Comparison of ENCODE assay signal across 20 cellular contexts in the genomic region with DNA sequence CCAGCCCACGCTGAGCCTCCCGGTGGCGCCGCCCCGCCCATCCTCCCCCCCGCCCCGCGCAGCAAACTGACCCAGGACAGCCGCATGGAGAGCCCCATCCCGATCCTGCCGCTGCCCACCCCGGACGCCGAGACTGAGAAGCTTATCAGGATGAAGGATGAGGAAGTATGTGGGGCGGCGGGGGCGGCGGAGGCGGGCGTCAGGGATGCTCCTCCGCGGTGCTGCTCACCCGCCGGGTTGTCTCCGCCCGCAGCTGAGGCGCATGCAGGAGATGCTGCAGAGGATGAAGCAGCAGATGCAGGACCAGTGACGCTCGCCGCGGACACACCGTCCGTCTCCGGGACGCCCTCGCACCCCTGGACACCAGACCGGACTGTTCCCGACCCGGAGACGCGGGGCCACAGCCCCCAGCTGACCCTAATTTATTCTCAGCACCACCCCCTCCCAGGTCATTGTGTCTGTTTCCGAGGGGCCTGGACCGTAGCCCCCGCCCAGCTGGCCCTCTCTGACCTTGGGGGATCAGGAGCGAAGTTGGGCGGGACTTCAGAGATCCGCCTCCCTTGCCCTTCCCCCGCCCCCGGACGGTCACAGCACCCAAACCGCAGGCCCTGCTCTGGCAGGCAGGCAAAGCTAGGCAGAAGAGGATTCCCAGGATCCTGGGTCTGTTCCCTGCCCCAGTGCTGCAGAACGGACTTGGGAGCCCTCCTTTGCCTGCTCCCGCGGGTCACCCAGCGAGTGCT. TPM values are rescaled to one million over a fixed set of nuclear protein-coding genes. Genes with fewer than 3 reads are reported as not detected.
DNase-seq lines count a peak whose midpoint lies in the region; ATAC-seq and TF ChIP-seq lines count a peak whose summit lies in the region.
"Had no signal": no experiment of that assay in that cellular context is flagged by ENCODE, and none has a peak within 500 bp of the region (broad histone marks: within the 10 kb centered on the region; RNA-seq: fewer than 3 reads in every experiment).

No MANE protein-coding gene starts in this region.

- peaks cover 81% of the 10 kb centered on the region for H3K27me3 Mint-ChIP-seq in endodermal cell (ENCODE audit: insufficient read depth)
- H3K27me3 Mint-ChIP-seq in nephron (ENCODE audit: low read depth) = peaks cover 79% of the 10 kb centered on the region
- H3K27me3 Mint-ChIP-seq in natural killer cell treated with Interleukin-12 subunit alpha and Interleukin-12 subunit beta and Interleukin-15 and Interleukin-18, amount 100 ng/mL, for 72 hours = peaks cover 18 to 39% of the 10 kb centered on the region in 2 donors

- TF ChIP-seq EP300 in tibial nerve (IDR thresholded peaks at IDR 0.05) = no peak

- H3K27ac Mint-ChIP-seq in endodermal cell = no peak overlapping the region
- no peak overlapping the region for H3K27ac Mint-ChIP-seq in nephron
- H3K27ac Mint-ChIP-seq in natural killer cell treated with Interleukin-12 subunit alpha and Interleukin-12 subunit beta and Interleukin-15 and Interleukin-18, amount 100 ng/mL, for 72 hours = no peak overlapping the region
- H3K27ac Mint-ChIP-seq: naive thymus-derived CD8-positive, alpha-beta T cell had no signal

- DNase-seq in endodermal cell (peak; percentile 69), HuH-7 (ENCODE audit: low spot score) (no peak), tibial nerve (ENCODE audit: low spot score in 2 of 2) (no peak)
- DNase-seq in natural killer cell treated with Interleukin-12 subunit alpha and Interleukin-12 subunit beta and Interleukin-15 and Interleukin-18, amount 100 ng/mL, for 72 hours (ENCODE audit: low spot score) = no peak
- DNase-seq: activated CD8-positive, alpha-beta memory T cell treated with anti-CD3 and anti-CD28 coated beads for 24 hours; activated gamma-delta T cell; cortex of kidney; DMS153; KBM-7; NCI-H1417 treated with DMSO at 0.1 percent for 48 hours; stimulated activated CD4-positive, alpha-beta T cell treated with anti-CD3 and anti-CD28 coated beads, Interleukin-2, amount 100 ng/mL, for 24 hours; stimulated activated CD8-positive, alpha-beta memory T cell treated with anti-CD3 and anti-CD28 coated beads, Interleukin-4, amount 100 ng/mL, for 48 hours had no signal

- H3K9ac ChIP-seq in HUES48 (ENCODE audit: low read depth, low read length) (no peak overlapping the region), endodermal cell (ENCODE audit: extremely low read depth, low read length, poor library complexity, severe bottlenecking) (no peak overlapping the region)

- peaks cover 5% of the 10 kb centered on the region for H3K4me1 Mint-ChIP-seq in endodermal cell
- peaks cover 29% of the 10 kb centered on the region for H3K4me1 Mint-ChIP-seq in nephron
- peaks cover 0 to 8% of the 10 kb centered on the region in 2 donors for H3K4me1 Mint-ChIP-seq in natural killer cell treated with Interleukin-12 subunit alpha and Interleukin-12 subunit beta and Interleukin-15 and Interleukin-18, amount 100 ng/mL, for 72 hours (ENCODE audit: low read depth in 2 of 2)

- H3K27ac ChIP-seq in HUES48 (ENCODE audit: low read depth, low read length) (no peak overlapping the region), endodermal cell (ENCODE audit: low read depth, low read length) (no peak overlapping the region), tibial nerve (no peak overlapping the region)
- H3K27ac ChIP-seq: SK-N-MC had no signal

- no peaks in the 10 kb centered on the region for H3K9me3 Mint-ChIP-seq in endodermal cell
- peaks cover 3% of the 10 kb centered on the region for H3K9me3 Mint-ChIP-seq in nephron
- H3K9me3 Mint-ChIP-seq in natural killer cell treated with Interleukin-12 subunit alpha and Interleukin-12 subunit beta and Interleukin-15 and Interleukin-18, amount 100 ng/mL, for 72 hours = no peaks in the 10 kb centered on the region
- H3K9me3 Mint-ChIP-seq: naive thymus-derived CD8-positive, alpha-beta T cell had no signal

- H3K9me3 ChIP-seq in HUES48 (ENCODE audit: control insufficient read depth, insufficient read depth, low read length) (no peaks in the 10 kb centered on the region), endodermal cell (ENCODE audit: control insufficient read depth, low read length) (no peaks in the 10 kb centered on the region), tibial nerve (no peaks in the 10 kb centered on the region)

- H3K4me3 ChIP-seq in HUES48 (ENCODE audit: low read depth, low read length) (peak overlapping the region; percentile 53), endodermal cell (ENCODE audit: low read length) (no peak overlapping the region), tibial nerve (no peak overlapping the region)
- H3K4me3 ChIP-seq: SK-N-MC had no signal

- H3K36me3 Mint-ChIP-seq in endodermal cell (ENCODE audit: low read depth) (peaks cover 12% of the 10 kb centered on the region), nephron (ENCODE audit: low read depth) (peaks cover 22% of the 10 kb centered on the region)
- H3K36me3 Mint-ChIP-seq in natural killer cell treated with Interleukin-12 subunit alpha and Interleukin-12 subunit beta and Interleukin-15 and Interleukin-18, amount 100 ng/mL, for 72 hours = no peaks in the 10 kb centered on the region

- H3K4me3 Mint-ChIP-seq in endodermal cell (no peak overlapping the region), nephron (peak overlapping the region in 2 of 3 experiments; percentile 14 to 31)
- no peak overlapping the region for H3K4me3 Mint-ChIP-seq in natural killer cell treated with Interleukin-12 subunit alpha and Interleukin-12 subunit beta and Interleukin-15 and Interleukin-18, amount 100 ng/mL, for 72 hours

- TF ChIP-seq CTCF in endodermal cell (conservative IDR thresholded peaks at IDR 0.05) = no peak
- TF ChIP-seq CTCF in nephron (IDR thresholded peaks at IDR 0.05; ENCODE audit: unreplicated experiment in 3 of 3) = no peak
- TF ChIP-seq CTCF in tibial nerve (IDR thresholded peaks at IDR 0.05) = no peak

- H3K27me3 ChIP-seq in HUES48 (ENCODE audit: control insufficient read depth, insufficient read depth, low read length) (peaks cover 100% of the 10 kb centered on the region), endodermal cell (ENCODE audit: control insufficient read depth, insufficient read depth, low read length, poor library complexity, severe bottlenecking) (peaks cover 98% of the 10 kb centered on the region), tibial nerve (peaks cover 0 to 43% of the 10 kb centered on the region in 2 donors)

- no peak for ATAC-seq in natural killer cell treated with Interleukin-12 subunit alpha and Interleukin-12 subunit beta and Interleukin-15 and Interleukin-18, amount 100 ng/mL, for 72 hours
- ATAC-seq: esophagus mucosa had no signal

- TF ChIP-seq POLR2A in tibial nerve (IDR thresholded peaks at IDR 0.05) = no peak

- H3K36me3 ChIP-seq in HUES48 (ENCODE audit: control insufficient read depth, insufficient read depth, low read length) (no peaks in the 10 kb centered on the region), endodermal cell (ENCODE audit: control insufficient read depth, insufficient read depth, low read length) (no peaks in the 10 kb centered on the region), tibial nerve (peaks cover 0 to 26% (median 0%) of the 10 kb centered on the region in 3 donors)

- H3K4me1 ChIP-seq in HUES48 (ENCODE audit: control insufficient read depth, insufficient read depth, low read length) (peaks cover 11% of the 10 kb centered on the region), endodermal cell (ENCODE audit: control insufficient read depth, insufficient read depth, low read length) (no peaks in the 10 kb centered on the region), tibial nerve (peaks cover 0 to 35% (median 11%) of the 10 kb centered on the region in 4 donors)

- WGBS in endodermal cell (ENCODE audit: insufficient coverage in 1 of 2, insufficient read length in 1 of 2), 2 experiments = 10 to 13% methylated on average over 12 to 55 of the region's 55 CpGs
- WGBS in tibial nerve, 2 donors = 77 to 82% methylated on average over 50 to 55 of the region's 55 CpGs

RNA-seq across cellular contexts. Expression of a gene that starts 1.0 kb away (rescaled TPM):
- total RNA-seq in endodermal cell (under 1 TPM; 0.48 to 0.62 TPM), tibial nerve (1 to 10 TPM; 3.3 to 5.9 (median 4.7) TPM)
- 4.2 TPM for polyA plus RNA-seq in endodermal cell (2013, experiment 1 of 2)
- 5.0 TPM for polyA plus RNA-seq in endodermal cell (2013, experiment 2 of 2)
- total RNA-seq in natural killer cell treated with Interleukin-12 subunit alpha and Interleukin-12 subunit beta and Interleukin-15 and Interleukin-18, amount 100 ng/mL, for 72 hours = not detected
- total RNA-seq: OCI-LY7, renal cortical epithelial cell had no signal
- polyA plus RNA-seq: naive thymus-derived CD8-positive, alpha-beta T cell had no signal

RNA-seq across cellular contexts. Expression of a gene that starts 8.0 kb away (rescaled TPM):
- 10 to 100 TPM in 1 of 2 donors, 1 to 10 TPM in 1; 9.8 to 20.0 TPM for total RNA-seq in endodermal cell
- 45.2 TPM for polyA plus RNA-seq in endodermal cell (2013, experiment 1 of 2)
- 45.0 TPM for polyA plus RNA-seq in endodermal cell (2013, experiment 2 of 2)
- 10 to 100 TPM; 11.4 to 29.1 (median 25.2) TPM for total RNA-seq in tibial nerve
- total RNA-seq in natural killer cell treated with Interleukin-12 subunit alpha and Interleukin-12 subunit beta and Interleukin-15 and Interleukin-18, amount 100 ng/mL, for 72 hours = not detected
- total RNA-seq: OCI-LY7 had no signal

RNA-seq across cellular contexts. Expression of a gene that starts 38.2 kb away (rescaled TPM):
- total RNA-seq in endodermal cell = 1 to 10 TPM in 1 of 2 donors, not detected in 1; 1.3 TPM
- 0.75 TPM for polyA plus RNA-seq in endodermal cell (2013, experiment 1 of 2)
- 1.2 TPM for polyA plus RNA-seq in endodermal cell (2013, experiment 2 of 2)
- 1 to 10 TPM in 3 of 4 donors, under 1 TPM in 1; 0.42 to 3.6 (median 2.6) TPM for total RNA-seq in tibial nerve
- 1 to 10 TPM; 1.1 to 2.9 TPM for total RNA-seq in natural killer cell treated with Interleukin-12 subunit alpha and Interleukin-12 subunit beta and Interleukin-15 and Interleukin-18, amount 100 ng/mL, for 72 hours
- total RNA-seq: H4; naive thymus-derived CD8-positive, alpha-beta T cell had no signal
- polyA plus RNA-seq: naive thymus-derived CD8-positive, alpha-beta T cell had no signal

Comparison
In these comparisons a context has a peak if more than half of its experiments do, and no peak if none do; other contexts are left out.
1. H3K4me3 Mint-ChIP-seq: peak in nephron (2 of 3); none in endodermal cell (single experiment) and natural killer cell treated with Interleukin-12 subunit alpha and Interleukin-12 subunit beta and Interleukin-15 and Interleukin-18, amount 100 ng/mL, for 72 hours (single experiment).
2. RNA of a gene that starts 8.0 kb away (total RNA-seq): 11.4 to 29.1 TPM in tibial nerve and 9.8 to 20.0 TPM in endodermal cell; not detected in natural killer cell treated with Interleukin-12 subunit alpha and Interleukin-12 subunit beta and Interleukin-15 and Interleukin-18, amount 100 ng/mL, for 72 hours; every median in the first group is over 4 times any median in the second.